ENCODE assay signal across 8 cellular contexts in genomic region chr2:239069362-239070333, GRCh38.
A peak's percentile ranks its signal among the peaks of the same experiment; 100 is the strongest.
DNase-seq lines count a peak whose midpoint lies in the region; ATAC-seq and TF ChIP-seq lines count a peak whose summit lies in the region.
"Not testable (repeated sequence)": the region's sequence is repeated elsewhere in the genome, so short reads cannot be mapped to it uniquely, and the experiment has no call there.

No MANE protein-coding gene starts in this region.

- H3K27ac ChIP-seq in mammary epithelial cell (ENCODE audit: insufficient read depth, low read depth, low read length); psoas muscle; upper lobe of right lung: not testable (repeated sequence)

- not testable (repeated sequence) for H4K20me1 ChIP-seq in mammary epithelial cell (ENCODE audit: insufficient read depth, low read length)

- BruUV-seq in mammary epithelial cell (replicated peaks; lab: Mats Ljungman, UMichigan), result not testable (repeated sequence)

- not testable (repeated sequence) for H3K27ac Mint-ChIP-seq in WTC11; activated naive CD4-positive, alpha-beta T cell treated with anti-CD3 and anti-CD28 coated beads for 36 hours

- TF ChIP-seq CTCF in GM10266 (IDR thresholded peaks at IDR 0.05; ENCODE audit: control insufficient read depth, insufficient read depth, low read depth, missing control alignments), result peak; percentile 4
- TF ChIP-seq CTCF in WTC11 (IDR thresholded peaks at IDR 0.05); psoas muscle (IDR thresholded peaks at IDR 0.05): not testable (repeated sequence)
- TF ChIP-seq CTCF in mammary epithelial cell (conservative IDR thresholded peaks at IDR 0.05 in 1 of 2, IDR thresholded peaks at IDR 0.05 in 1 of 2; ENCODE audit: extremely low read depth in 1 of 2, insufficient read depth in 1 of 2, low read depth in 1 of 2, low read length in 2 of 2), result peak; percentile 17 to 52
- peak; percentile 8 for TF ChIP-seq CTCF in upper lobe of right lung (IDR thresholded peaks at IDR 0.05)

- H3K27me3 Mint-ChIP-seq in WTC11 (ENCODE audit: low read depth); activated naive CD4-positive, alpha-beta T cell treated with anti-CD3 and anti-CD28 coated beads for 36 hours (ENCODE audit: low read depth): not testable (repeated sequence)

- POLR2A ChIA-PET in WTC11 (lab: Charles Lee), result not testable (repeated sequence)

- not testable (repeated sequence) for H3K4me1 ChIP-seq in mammary epithelial cell (ENCODE audit: insufficient read depth, low read length); psoas muscle; upper lobe of right lung

- not testable (repeated sequence) for H2AFZ ChIP-seq in mammary epithelial cell (ENCODE audit: low read depth, low read length)

- not testable (repeated sequence) for H3K4me3 ChIP-seq in MG63; mammary epithelial cell (replicated peaks in 1 of 3; ENCODE audit: insufficient read depth in 1 of 3, low read depth in 2 of 3, low read length in 3 of 3); psoas muscle; upper lobe of right lung

- in situ Hi-C loops in mammary epithelial cell (cut with MboI; ENCODE audit: low sequenced_read_pairs in 2 of 2), result not testable (repeated sequence)

- not testable (repeated sequence) for H3K36me3 ChIP-seq in MG63; mammary epithelial cell (ENCODE audit: insufficient read depth, low read length)
- H3K36me3 ChIP-seq in psoas muscle (ENCODE audit: insufficient read depth in 1 of 2, low read depth in 1 of 2), result peaks cover 8 to 88% of the 10 kb centered on the region in 2 donors
- H3K36me3 ChIP-seq in upper lobe of right lung, result peaks cover 61% of the 10 kb centered on the region

- intact Hi-C loops in activated naive CD4-positive, alpha-beta T cell treated with anti-CD3 and anti-CD28 coated beads for 36 hours (cut with micrococcal nuclease); psoas muscle (cut with DNase I); upper lobe of right lung (cut with DNase I): not testable (repeated sequence)
- intact Hi-C loops in mammary epithelial cell (cut with micrococcal nuclease), result loop anchor here (10.0 kb wide), 1 partner anchor 815 kb away; no protein-coding TSS in a partner anchor

- not testable (repeated sequence) for H3K79me2 ChIP-seq in mammary epithelial cell (ENCODE audit: insufficient read depth, low read length)

- 53% methylated on average over 7 of the region's 18 CpGs for WGBS in mammary epithelial cell (ENCODE audit: low coverage, missing lambda C conversion rate)
- WGBS in psoas muscle, 3 donors, result 69 to 82% (median 70%) methylated on average over 18 of the region's 18 CpGs

- not testable (repeated sequence) for DNase-seq in GM10266 (ENCODE audit: extremely low spot score); WTC11 (ENCODE audit: low spot score); mammary epithelial cell; upper lobe of right lung
- DNase-seq in MG63 (peak; percentile 78), iris pigment epithelial cell (ENCODE audit: low read depth) (peak; percentile 51), psoas muscle (peak in 1 of 2 donors; percentile 45)
- peak; percentile 20 for DNase-seq in activated naive CD4-positive, alpha-beta T cell treated with anti-CD3 and anti-CD28 coated beads for 36 hours

- H3K4me2 ChIP-seq in mammary epithelial cell (ENCODE audit: insufficient read depth, low read depth, low read length), result not testable (repeated sequence)

- CTCF ChIA-PET in WTC11 (lab: Charles Lee) (interaction anchor here (1.0 kb wide), 1 partner anchor 75 kb away, joined by 4 read pairs; no protein-coding TSS in a partner anchor), mammary epithelial cell (lab: Charles Lee; ENCODE audit: low non-redundant PET) (interaction anchor here (0.5 kb wide), 1 partner anchor 219 kb away, joined by 3 read pairs; no protein-coding TSS in a partner anchor)
- CTCF ChIA-PET in activated naive CD4-positive, alpha-beta T cell treated with anti-CD3 and anti-CD28 coated beads for 36 hours (lab: Charles Lee), result not testable (repeated sequence)

- H3K9ac ChIP-seq in mammary epithelial cell (ENCODE audit: insufficient read depth, low read length), result not testable (repeated sequence)

- not testable (repeated sequence) for H3K27me3 ChIP-seq in MG63; mammary epithelial cell (ENCODE audit: insufficient read depth, low read length); psoas muscle (ENCODE audit: insufficient read depth in 3 of 3, low read length in 2 of 3); upper lobe of right lung

- not testable (repeated sequence) for H3K9me3 ChIP-seq in MG63; mammary epithelial cell (replicated peaks; ENCODE audit: insufficient read depth, low read length); psoas muscle; upper lobe of right lung

- H3K9me3 Mint-ChIP-seq in WTC11; activated naive CD4-positive, alpha-beta T cell treated with anti-CD3 and anti-CD28 coated beads for 36 hours: not testable (repeated sequence)

- dilution Hi-C loops in mammary epithelial cell (cut with HindIII; ENCODE audit: low sequenced_read_pairs), result not testable (repeated sequence)

- not testable (repeated sequence) for H3K4me1 Mint-ChIP-seq in WTC11; activated naive CD4-positive, alpha-beta T cell treated with anti-CD3 and anti-CD28 coated beads for 36 hours (ENCODE audit: low read depth)

- peak; percentile 51 for ATAC-seq in WTC11
- ATAC-seq in psoas muscle, result peak in 3 of 4 donors; percentile 41 to 66 (median 48)
- ATAC-seq in upper lobe of right lung, result peak; percentile 51

- not testable (repeated sequence) for H3K4me3 Mint-ChIP-seq in WTC11; activated naive CD4-positive, alpha-beta T cell treated with anti-CD3 and anti-CD28 coated beads for 36 hours

- peaks cover 28% of the 10 kb centered on the region for H3K36me3 Mint-ChIP-seq in WTC11
- peaks cover 14% of the 10 kb centered on the region for H3K36me3 Mint-ChIP-seq in activated naive CD4-positive, alpha-beta T cell treated with anti-CD3 and anti-CD28 coated beads for 36 hours (ENCODE audit: low read depth)
